Comparison of ENCODE assay signal across 25 cellular contexts in genomic region chr18:13868501-13869271, GRCh38. TPM values are rescaled to one million over a fixed set of nuclear protein-coding genes. Genes with fewer than 3 reads are reported as not detected.
A peak's percentile ranks its signal among the peaks of the same experiment; 100 is the strongest.
DNase-seq lines count a peak whose midpoint lies in the region; ATAC-seq, FAIRE-seq and TF ChIP-seq lines count a peak whose summit lies in the region.
"Had no signal": no experiment of that assay in that cellular context is flagged by ENCODE, and none has a peak within 500 bp of the region (broad histone marks: within the 10 kb centered on the region; RNA-seq: fewer than 3 reads in every experiment).

No MANE protein-coding gene starts in this region.

- H3K27ac Mint-ChIP-seq in astrocyte (ENCODE audit: unreplicated experiment): no peak overlapping the region
- H3K27ac Mint-ChIP-seq: activated CD4-positive, alpha-beta T cell treated with anti-CD3 and anti-CD28 coated beads for 36 hours; activated naive CD4-positive, alpha-beta T cell treated with anti-CD3 and anti-CD28 coated beads for 36 hours; CD4-positive, CD25-positive, alpha-beta regulatory T cell; natural killer cell treated with Interleukin-12 subunit alpha and Interleukin-12 subunit beta and Interleukin-15 and Interleukin-18, amount 100 ng/mL, for 72 hours had no signal

- H3K27me3 ChIP-seq in astrocyte (ENCODE audit: insufficient read depth, low read length): peaks cover 4% of the 10 kb centered on the region
- peaks cover 60% of the 10 kb centered on the region for H3K27me3 ChIP-seq in smooth muscle cell (ENCODE audit: low read depth)
- no peaks in the 10 kb centered on the region for H3K27me3 ChIP-seq in vagina
- H3K27me3 ChIP-seq: brain microvascular endothelial cell, right atrium auricular region had no signal

- H3K79me2 ChIP-seq in astrocyte (ENCODE audit: insufficient read depth, low read length) (no peaks in the 10 kb centered on the region), smooth muscle cell (ENCODE audit: low read depth) (no peaks in the 10 kb centered on the region)

- H3K36me3 ChIP-seq in astrocyte (ENCODE audit: insufficient read depth, low read length): no peaks in the 10 kb centered on the region
- no peaks in the 10 kb centered on the region for H3K36me3 ChIP-seq in smooth muscle cell (ENCODE audit: low read depth)
- H3K36me3 ChIP-seq in vagina: no peaks in the 10 kb centered on the region
- H3K36me3 ChIP-seq: brain microvascular endothelial cell, right atrium auricular region, thoracic aorta had no signal

- H3F3A ChIP-seq in smooth muscle cell (ENCODE audit: low read depth): no peaks in the 10 kb centered on the region

- no peak overlapping the region for H3K4me3 Mint-ChIP-seq in astrocyte (ENCODE audit: unreplicated experiment)
- H3K4me3 Mint-ChIP-seq: activated CD4-positive, alpha-beta T cell treated with anti-CD3 and anti-CD28 coated beads for 36 hours; activated naive CD4-positive, alpha-beta T cell treated with anti-CD3 and anti-CD28 coated beads for 36 hours; CD4-positive, CD25-positive, alpha-beta regulatory T cell; natural killer cell treated with Interleukin-12 subunit alpha and Interleukin-12 subunit beta and Interleukin-15 and Interleukin-18, amount 100 ng/mL, for 72 hours had no signal

- H3K9me3 ChIP-seq in astrocyte (ENCODE audit: insufficient read depth, low read depth, low read length) (no peaks in the 10 kb centered on the region), iPS-18c (ENCODE audit: control insufficient read depth, insufficient read depth, low read length) (no peaks in the 10 kb centered on the region), smooth muscle cell (replicated peaks; ENCODE audit: low read depth) (no peaks in the 10 kb centered on the region), vagina (no peaks in the 10 kb centered on the region)
- H3K9me3 ChIP-seq: right atrium auricular region, thoracic aorta had no signal

- H3K4me1 Mint-ChIP-seq in astrocyte (ENCODE audit: low read depth, unreplicated experiment): no peaks in the 10 kb centered on the region
- H3K4me1 Mint-ChIP-seq: activated CD4-positive, alpha-beta T cell treated with anti-CD3 and anti-CD28 coated beads for 36 hours had no signal

- DNase-seq in NCI-H146 (lab: John Stamatoyannopoulos, UW): peak; percentile 9
- DNase-seq in NCI-H146 treated with DMSO at 0.1 percent for 48 hours (lab: John Stamatoyannopoulos, UW; ENCODE audit: unreplicated experiment): no peak
- no peak for DNase-seq in astrocyte (ENCODE audit: low read depth)
- DNase-seq in smooth muscle cell (lab: John Stamatoyannopoulos, UW; ENCODE audit: unreplicated experiment): no peak
- DNase-seq in stimulated activated naive CD4-positive, alpha-beta T cell (lab: John Stamatoyannopoulos, UW): no peak
- no peak for DNase-seq in vagina (ENCODE audit: extremely low spot score in 2 of 2)
- DNase-seq: activated CD4-positive, alpha-beta T cell treated with anti-CD3 and anti-CD28 coated beads for 36 hours; activated CD8-positive, alpha-beta memory T cell treated with anti-CD3 and anti-CD28 coated beads, Interleukin-2, amount 50 U/mL, for 4 hours; activated naive CD4-positive, alpha-beta T cell treated with anti-CD3 and anti-CD28 coated beads for 36 hours; brain microvascular endothelial cell; CD4-positive, CD25-positive, alpha-beta regulatory T cell; effector CD8-positive, alpha-beta T cell; NK-92 treated with Interleukin-12 subunit alpha and Interleukin-12 subunit beta, amount 100 ng/mL, for 24 hours; SHP77 treated with DMSO at 0.1 percent for 48 hours; stimulated activated CD4-positive, alpha-beta T cell treated with anti-CD3 and anti-CD28 coated beads, Interleukin-2, amount 100 ng/mL, for 24 hours had no signal

- no peak for TF ChIP-seq CTCF in astrocyte (IDR thresholded peaks at IDR 0.05; ENCODE audit: insufficient read depth, low read depth, low read length)
- TF ChIP-seq CTCF in smooth muscle cell (IDR thresholded peaks at IDR 0.05; ENCODE audit: borderline replicate concordance, insufficient read depth, poor library complexity, severe bottlenecking): no peak
- no peak for TF ChIP-seq CTCF in vagina (IDR thresholded peaks at IDR 0.05)

- intact Hi-C loops in vagina (cut with DNase I): no loop called here

- H3K9me3 Mint-ChIP-seq in astrocyte (ENCODE audit: unreplicated experiment): no peaks in the 10 kb centered on the region
- H3K9me3 Mint-ChIP-seq: natural killer cell treated with Interleukin-12 subunit alpha and Interleukin-12 subunit beta and Interleukin-15 and Interleukin-18, amount 100 ng/mL, for 72 hours had no signal

- H3K36me3 Mint-ChIP-seq in astrocyte (ENCODE audit: low read depth, unreplicated experiment): no peaks in the 10 kb centered on the region
- H3K36me3 Mint-ChIP-seq: CD4-positive, CD25-positive, alpha-beta regulatory T cell; natural killer cell treated with Interleukin-12 subunit alpha and Interleukin-12 subunit beta and Interleukin-15 and Interleukin-18, amount 100 ng/mL, for 72 hours had no signal

- peak overlapping the region; percentile 64 for H3K4me2 ChIP-seq in astrocyte (ENCODE audit: low read length)
- H3K4me2 ChIP-seq in smooth muscle cell: peak overlapping the region; percentile 36

- no peak for TF ChIP-seq POLR2A in vagina (IDR thresholded peaks at IDR 0.05)

- no peaks in the 10 kb centered on the region for H3K4me1 ChIP-seq in astrocyte (ENCODE audit: insufficient read depth, low read length)
- no peaks in the 10 kb centered on the region for H3K4me1 ChIP-seq in smooth muscle cell (ENCODE audit: low read depth)
- no peaks in the 10 kb centered on the region for H3K4me1 ChIP-seq in vagina
- H3K4me1 ChIP-seq: right atrium auricular region had no signal

- FAIRE-seq in astrocyte (lab: Jason Lieb, UNC): no peak
- FAIRE-seq: A204.1, H54, HepG2 had no signal

- H3K27me3 Mint-ChIP-seq in astrocyte (ENCODE audit: low read depth, unreplicated experiment): peaks cover 54% of the 10 kb centered on the region

- H3K4me3 ChIP-seq in astrocyte (ENCODE audit: insufficient read depth, low read depth, low read length): peak overlapping the region; percentile 17
- H3K4me3 ChIP-seq in iPS-18c (ENCODE audit: insufficient read depth, low read depth, low read length): peak overlapping the region; percentile 44
- no peak overlapping the region for H3K4me3 ChIP-seq in smooth muscle cell
- no peak overlapping the region for H3K4me3 ChIP-seq in vagina
- H3K4me3 ChIP-seq: lung, right atrium auricular region, thoracic aorta had no signal

- no peak overlapping the region for H3K27ac ChIP-seq in astrocyte (ENCODE audit: low read depth, low read length)
- H3K27ac ChIP-seq in smooth muscle cell (ENCODE audit: low read depth): no peak overlapping the region
- H3K27ac ChIP-seq in vagina: no peak overlapping the region
- H3K27ac ChIP-seq: brain microvascular endothelial cell, right atrium auricular region, thoracic aorta had no signal

- H2AFZ ChIP-seq in astrocyte (ENCODE audit: low read depth, low read length) (peak overlapping the region; percentile 41), smooth muscle cell (ENCODE audit: low read depth) (no peak overlapping the region)

- no peak for ATAC-seq in HG03460 (IDR thresholded peaks at IDR 0.05; ENCODE audit: unreplicated experiment)
- ATAC-seq: activated CD4-positive, alpha-beta T cell treated with anti-CD3 and anti-CD28 coated beads for 36 hours; HepG2 had no signal

- WGBS in smooth muscle cell (ENCODE audit: low lambda C conversion rate): 7% methylated on average over 50 of the region's 51 CpGs

- H3K9ac ChIP-seq in astrocyte (ENCODE audit: low read length) (no peak overlapping the region), smooth muscle cell (ENCODE audit: low read depth) (no peak overlapping the region)

- H4K20me1 ChIP-seq in astrocyte (ENCODE audit: insufficient read depth, low read length): no peaks in the 10 kb centered on the region
- H4K20me1 ChIP-seq in smooth muscle cell (ENCODE audit: low read depth): no peaks in the 10 kb centered on the region

RNA-seq across cellular contexts. Expression of gene MC5R, which starts 44.7 kb away (rescaled TPM):
- total RNA-seq in astrocyte (0.26 and 0.57 TPM in 2 replicates), smooth muscle cell (not detected in 2 replicates), vagina (0.74 TPM)
- not detected in 2 replicates for polyA plus RNA-seq in smooth muscle cell
- total RNA-seq: activated CD4-positive, alpha-beta T cell treated with anti-CD3 and anti-CD28 coated beads for 36 hours; activated naive CD4-positive, alpha-beta T cell treated with anti-CD3 and anti-CD28 coated beads for 36 hours; CD4-positive, CD25-positive, alpha-beta regulatory T cell; Daoy; HepG2; lung; natural killer cell treated with Interleukin-12 subunit alpha and Interleukin-12 subunit beta and Interleukin-15 and Interleukin-18, amount 100 ng/mL, for 72 hours; right atrium auricular region; thoracic aorta had no signal
- polyA plus RNA-seq: CD4-positive, CD25-positive, alpha-beta regulatory T cell; HepG2; lung had no signal

RNA-seq across cellular contexts. Expression of gene MC2R, which starts 46.6 kb away (rescaled TPM):
- not detected in 2 replicates for total RNA-seq in astrocyte
- not detected in 2 replicates for total RNA-seq in smooth muscle cell
- not detected in 2 replicates for polyA plus RNA-seq in smooth muscle cell
- not detected for total RNA-seq in vagina
- total RNA-seq: activated CD4-positive, alpha-beta T cell treated with anti-CD3 and anti-CD28 coated beads for 36 hours; activated naive CD4-positive, alpha-beta T cell treated with anti-CD3 and anti-CD28 coated beads for 36 hours; CD4-positive, CD25-positive, alpha-beta regulatory T cell; Daoy; HepG2; natural killer cell treated with Interleukin-12 subunit alpha and Interleukin-12 subunit beta and Interleukin-15 and Interleukin-18, amount 100 ng/mL, for 72 hours; right atrium auricular region; thoracic aorta had no signal
- polyA plus RNA-seq: CD4-positive, CD25-positive, alpha-beta regulatory T cell; HepG2; lung had no signal

Comparison
In these comparisons a context has a peak if more than half of its experiments do, and no peak if none do; other contexts are left out.
1. H3K4me3 ChIP-seq: peak in astrocyte (single experiment) and iPS-18c (single experiment); none in smooth muscle cell (single experiment) and vagina (0 of 2).